Comparison of ENCODE assay signal across 14 cellular contexts in genomic region chr16:81796585-81797346, GRCh38. TPM values are rescaled to one million over a fixed set of nuclear protein-coding genes. Genes with fewer than 3 reads are reported as not detected.
DNase-seq lines count a peak whose midpoint lies in the region; ATAC-seq and TF ChIP-seq lines count a peak whose summit lies in the region.
"Had no signal": no experiment of that assay in that cellular context is flagged by ENCODE, and none has a peak within 500 bp of the region (broad histone marks: within the 10 kb centered on the region; RNA-seq: fewer than 3 reads in every experiment).

No MANE protein-coding gene starts in this region.

- H3K4me3 Mint-ChIP-seq in WTC11, result no peak overlapping the region

- H3K36me3 ChIP-seq in BLaER1, result peaks cover 23% of the 10 kb centered on the region
- H3K36me3 ChIP-seq in Karpas-422 (ENCODE audit: insufficient read depth, low read length), result peaks cover 80% of the 10 kb centered on the region
- no peaks in the 10 kb centered on the region for H3K36me3 ChIP-seq in lower lobe of right lung
- H3K36me3 ChIP-seq: prostate gland, SJSA1 had no signal

- H3K9me2 ChIP-seq in Karpas-422 (replicated peaks; ENCODE audit: insufficient read depth, low read length), result no peaks in the 10 kb centered on the region

- ATAC-seq in WTC11, result no peak
- ATAC-seq in foreskin keratinocyte, result peak; percentile 63
- no peak for ATAC-seq in lower lobe of right lung

- H3K4me3 ChIP-seq in BLaER1 (no peak overlapping the region), Karpas-422 (ENCODE audit: low read length) (no peak overlapping the region; the same call in 1 of the 2 replicates), lower lobe of right lung (no peak overlapping the region)
- H3K4me3 ChIP-seq: prostate gland, SJSA1 had no signal

- TF ChIP-seq CTCF in WTC11 (IDR thresholded peaks at IDR 0.05), result no peak
- TF ChIP-seq CTCF in foreskin keratinocyte (conservative IDR thresholded peaks at IDR 0.05), result no peak
- no peak for TF ChIP-seq CTCF in lower lobe of right lung (IDR thresholded peaks at IDR 0.05)

- H3K9ac ChIP-seq in BLaER1 (peak overlapping the region; percentile 13; the same call in 1 of the 2 replicates), Karpas-422 (ENCODE audit: low read length) (peak overlapping the region; percentile 53)

- intact Hi-C loops in lower lobe of right lung (cut with DNase I), result no loop called here

- H3K79me2 ChIP-seq in Karpas-422 (ENCODE audit: low read length), result peaks cover 100% of the 10 kb centered on the region

- H2AFZ ChIP-seq in Karpas-422 (ENCODE audit: low read length), result no peak overlapping the region

- DNase-seq in Karpas-422 (no peak), WTC11 (ENCODE audit: low spot score) (no peak), foreskin keratinocyte (peak; percentile 45 to 77), lower lobe of right lung (no peak), SW 1271 (lab: John Stamatoyannopoulos, UW) (no peak), DMS53 treated with DMSO at 0.1 percent for 48 hours (lab: John Stamatoyannopoulos, UW; ENCODE audit: unreplicated experiment) (no peak), NCI-H128 (lab: John Stamatoyannopoulos, UW; ENCODE audit: unreplicated experiment) (no peak)
- DNase-seq: ACHN; activated effector memory CD4-positive, alpha-beta T cell treated with anti-CD3 and anti-CD28 coated beads, Interleukin-2, amount 50 U/mL, for 16 hours; GOT3; NCI-H226 had no signal

- peaks cover 68% of the 10 kb centered on the region for H3K4me1 ChIP-seq in BLaER1
- H3K4me1 ChIP-seq in Karpas-422 (ENCODE audit: low read length), result peaks cover 96% of the 10 kb centered on the region
- peaks cover 9% of the 10 kb centered on the region for H3K4me1 ChIP-seq in foreskin keratinocyte
- H3K4me1 ChIP-seq in lower lobe of right lung, result peaks cover 21% of the 10 kb centered on the region
- H3K4me1 ChIP-seq: prostate gland, SJSA1 had no signal

- peak overlapping the region; percentile 91 for H3K4me2 ChIP-seq in BLaER1
- H3K4me2 ChIP-seq in Karpas-422 (ENCODE audit: low read depth, low read length, poor library complexity, severe bottlenecking), result peak overlapping the region; percentile 46

- H3K9me3 ChIP-seq in BLaER1, result no peaks in the 10 kb centered on the region
- H3K9me3 ChIP-seq in Karpas-422 (ENCODE audit: low read length), result no peaks in the 10 kb centered on the region
- H3K9me3 ChIP-seq in lower lobe of right lung, result no peaks in the 10 kb centered on the region
- H3K9me3 ChIP-seq: prostate gland, SJSA1 had no signal

- H3K27me3 Mint-ChIP-seq in WTC11 (ENCODE audit: low read depth), result no peaks in the 10 kb centered on the region

- no peaks in the 10 kb centered on the region for H3K9me3 Mint-ChIP-seq in WTC11

- POLR2A ChIA-PET in WTC11 (lab: Charles Lee), result no interaction called here

- H3K27ac ChIP-seq in BLaER1 (peak overlapping the region; percentile 86), Karpas-422 (ENCODE audit: low read length) (peak overlapping the region; percentile 83), foreskin keratinocyte (no peak overlapping the region), lower lobe of right lung (no peak overlapping the region)
- H3K27ac ChIP-seq: prostate gland, SJSA1 had no signal

- CTCF ChIA-PET in WTC11 (lab: Charles Lee), result interaction anchor here (0.5 to 1.1 kb wide), 2 partner anchors 23 to 83 kb away, joined by 3 read pairs; no protein-coding TSS in a partner anchor

- H3K27ac Mint-ChIP-seq in WTC11, result peak overlapping the region; percentile 7; the same call in 1 of the 2 replicates

- H3K36me3 Mint-ChIP-seq in WTC11, result no peaks in the 10 kb centered on the region

- H3K4me1 Mint-ChIP-seq in WTC11, result peaks cover 11% of the 10 kb centered on the region

- H3K27me3 ChIP-seq in BLaER1 (no peaks in the 10 kb centered on the region), Karpas-422 (ENCODE audit: low read length) (no peaks in the 10 kb centered on the region), foreskin keratinocyte (peaks cover 3% of the 10 kb centered on the region), lower lobe of right lung (ENCODE audit: low read depth) (no peaks in the 10 kb centered on the region)

- H4K20me1 ChIP-seq in BLaER1, result no peaks in the 10 kb centered on the region
- peaks cover 87% of the 10 kb centered on the region for H4K20me1 ChIP-seq in Karpas-422 (ENCODE audit: insufficient read depth, low read depth, low read length)

TF ChIP-seq in WTC11, 78 proteins besides CTCF, POLR2A, EP300 and RAD21:
- no peak for TF ChIP-seq ZMAT4 (CRISPR knock-in tag; IDR thresholded peaks at IDR 0.05)
- TF ChIP-seq GABPB1 (CRISPR knock-in tag; IDR thresholded peaks at IDR 0.05), result no peak
- TF ChIP-seq NR2C2 (CRISPR knock-in tag; IDR thresholded peaks at IDR 0.05), result no peak

RNA-seq across cellular contexts. Expression of gene PLCG2, which starts 17.7 kb away (rescaled TPM):
- total RNA-seq in Karpas-422 (2014; rRNA removed; shearing (Covaris generic); ENCODE audit: low replicate concordance), result 574 and 580 TPM in 2 replicates
- total RNA-seq in WTC11 (2021) (7.0 to 8.7 TPM (median 8.6 TPM) in 3 replicates), foreskin keratinocyte (1.8 and 2.2 TPM in 2 replicates), lower lobe of right lung (47.7 TPM)
- 0.72 and 0.87 TPM in 2 replicates for polyA plus RNA-seq in foreskin keratinocyte

Comparison
In these comparisons a context has a peak if more than half of its experiments do, and no peak if none do; other contexts are left out.
1. H3K27ac ChIP-seq: peak in BLaER1 (single experiment) and Karpas-422 (single experiment); none in foreskin keratinocyte (single experiment) and lower lobe of right lung (single experiment).
2. DNase-seq: peak in foreskin keratinocyte (2 of 2); none in Karpas-422 (single experiment), WTC11 (single experiment), lower lobe of right lung (single experiment), SW 1271 (0 of 2), DMS53 treated with DMSO at 0.1 percent for 48 hours (single experiment) and NCI-H128 (single experiment).
3. RNA of gene PLCG2, which starts 17.7 kb away (total RNA-seq): 574 to 580 TPM in Karpas-422; 47.7 TPM in lower lobe of right lung (single experiment), 7.0 to 8.7 TPM in WTC11 and 1.8 to 2.2 TPM in foreskin keratinocyte; every median in the first group is over 10 times any median in the second.